Comparison of ENCODE assay signal across 15 cellular contexts in genomic region chr10:108970016-108970415, GRCh38.
DNase-seq lines count a peak whose midpoint lies in the region; ATAC-seq and TF ChIP-seq lines count a peak whose summit lies in the region.
"Had no signal": no experiment of that assay in that cellular context is flagged by ENCODE, and none has a peak within 500 bp of the region (broad histone marks: within the 10 kb centered on the region; RNA-seq: fewer than 3 reads in every experiment).

No MANE protein-coding gene starts in this region.

- CTCF ChIA-PET in HEK293T (lab: Yijun Ruan, JAX): no interaction called here

- DNase-seq in AG20443 (ENCODE audit: low spot score): peak; percentile 16
- DNase-seq in HEK293T (ENCODE audit: extremely low spot score): peak; percentile 15
- peak; percentile 68 for DNase-seq in iPS DF 4.7 (ENCODE audit: extremely low read depth, low spot score)
- no peak for DNase-seq in osteocyte (ENCODE audit: extremely low spot score, unreplicated experiment)
- DNase-seq: activated T-cell treated with anti-CD3 and anti-CD28 coated beads, Interleukin-2, amount 50 U/mL, for 72 hours; cerebellar nuclear complex; COR-L47; NCI-H2171 treated with DMSO at 0.1 percent for 48 hours; stimulated activated CD4-positive, alpha-beta T cell treated with anti-CD3 and anti-CD28 coated beads, Interleukin-4, amount 100 ng/mL, for 24 hours; thyroid gland had no signal

- no peak for TF ChIP-seq CTCF in osteocyte (IDR thresholded peaks at IDR 0.05)

- ATAC-seq in SK-N-SH treated with all-trans-retinoic acid at 6 μM for 48 hours: peak; percentile 55; the same call in 1 of the 3 replicates
- ATAC-seq in GM18907 (IDR thresholded peaks at IDR 0.05; ENCODE audit: unreplicated experiment): no peak
- no peak for ATAC-seq in HG03280 (IDR thresholded peaks at IDR 0.05; ENCODE audit: unreplicated experiment)
- no peak for ATAC-seq in HG02973 (IDR thresholded peaks at IDR 0.05; ENCODE audit: unreplicated experiment)
- ATAC-seq: activated T-cell treated with anti-CD3 and anti-CD28 coated beads, Interleukin-2, amount 50 U/mL, for 72 hours had no signal

- H3K27me3 Mint-ChIP-seq in osteocyte (ENCODE audit: unreplicated experiment): no peaks in the 10 kb centered on the region

- H3K4me3 Mint-ChIP-seq in osteocyte (ENCODE audit: unreplicated experiment): no peak overlapping the region
- H3K4me3 Mint-ChIP-seq: activated T-cell treated with anti-CD3 and anti-CD28 coated beads, Interleukin-2, amount 50 U/mL, for 72 hours; T-helper 1 cell treated with Interleukin-12 subunit alpha and Interleukin-12 subunit beta and Interleukin-4 antibody, amounts not matched to agents 30 μg/mL and 1 μg/mL, for 36 hours had no signal

- no peak overlapping the region for H3K27ac Mint-ChIP-seq in osteocyte (ENCODE audit: unreplicated experiment)
- H3K27ac Mint-ChIP-seq: activated T-cell treated with anti-CD3 and anti-CD28 coated beads, Interleukin-2, amount 50 U/mL, for 72 hours; T-helper 1 cell treated with Interleukin-12 subunit alpha and Interleukin-12 subunit beta and Interleukin-4 antibody, amounts not matched to agents 30 μg/mL and 1 μg/mL, for 36 hours had no signal

- H3K36me3 Mint-ChIP-seq in osteocyte (ENCODE audit: unreplicated experiment): no peaks in the 10 kb centered on the region

- H3K4me1 Mint-ChIP-seq in osteocyte (ENCODE audit: unreplicated experiment): no peaks in the 10 kb centered on the region

- H3K9me3 Mint-ChIP-seq in osteocyte (ENCODE audit: unreplicated experiment): peaks cover 55% of the 10 kb centered on the region

- POLR2A ChIA-PET in HEK293T (lab: Yijun Ruan, JAX): no interaction called here

TF ChIP-seq in HEK293T, 16 proteins besides CTCF, POLR2A, EP300 and RAD21:
- TF ChIP-seq SP1 (IDR thresholded peaks at IDR 0.05): no peak
- no peak for TF ChIP-seq NFRKB (IDR thresholded peaks at IDR 0.05)
- no peak for TF ChIP-seq BHLHE40 (IDR thresholded peaks at IDR 0.05; ENCODE audit: borderline replicate concordance)
- TF ChIP-seq ARNT (IDR thresholded peaks at IDR 0.05): no peak
- TF ChIP-seq FOXK2 (IDR thresholded peaks at IDR 0.05): no peak
- TF ChIP-seq PKNOX1 (IDR thresholded peaks at IDR 0.05): no peak
- TF ChIP-seq TARDBP (IDR thresholded peaks at IDR 0.05): no peak
- no peak for TF ChIP-seq L3MBTL2 (conservative IDR thresholded peaks at IDR 0.05)
- no peak for TF ChIP-seq CTBP1 (IDR thresholded peaks at IDR 0.05; ENCODE audit: borderline replicate concordance)
- TF ChIP-seq FOXM1 (IDR thresholded peaks at IDR 0.05; ENCODE audit: borderline replicate concordance): no peak
- TF ChIP-seq HDGF (IDR thresholded peaks at IDR 0.05; ENCODE audit: borderline replicate concordance): no peak
- no peak for TF ChIP-seq FOXA1 (IDR thresholded peaks at IDR 0.05)
- no peak for TF ChIP-seq SUZ12 (IDR thresholded peaks at IDR 0.05)
- no peak for TF ChIP-seq ELF4 (IDR thresholded peaks at IDR 0.05)
- TF ChIP-seq LEF1 (IDR thresholded peaks at IDR 0.05; ENCODE audit: borderline replicate concordance): no peak

TF ChIP-seq in SK-N-SH treated with all-trans-retinoic acid at 6 μM for 48 hours, 23 proteins besides CTCF, POLR2A, EP300 and RAD21:
- no peak for TF ChIP-seq OSR1 (CRISPR knock-in tag; IDR thresholded peaks at IDR 0.05)
- no peak for TF ChIP-seq ZNF8 (CRISPR knock-in tag; IDR thresholded peaks at IDR 0.05)
- TF ChIP-seq POU6F1 (CRISPR knock-in tag; IDR thresholded peaks at IDR 0.05; ENCODE audit: borderline replicate concordance, low read depth): no peak
- no peak for TF ChIP-seq TSHZ2 (CRISPR knock-in tag; IDR thresholded peaks at IDR 0.05)
- TF ChIP-seq SNAI2 (CRISPR knock-in tag; IDR thresholded peaks at IDR 0.05): no peak
- no peak for TF ChIP-seq PATZ1 (CRISPR knock-in tag; IDR thresholded peaks at IDR 0.05; ENCODE audit: borderline replicate concordance)
- TF ChIP-seq ARNTL (CRISPR knock-in tag; IDR thresholded peaks at IDR 0.05; ENCODE audit: borderline replicate concordance, low read depth): no peak
- TF ChIP-seq PPARA (CRISPR knock-in tag; IDR thresholded peaks at IDR 0.05; ENCODE audit: borderline replicate concordance): no peak
- TF ChIP-seq ISL1 (CRISPR knock-in tag; IDR thresholded peaks at IDR 0.05): no peak
- TF ChIP-seq ZNF70 (CRISPR knock-in tag; IDR thresholded peaks at IDR 0.05): no peak
- TF ChIP-seq ZFP3 (CRISPR knock-in tag; IDR thresholded peaks at IDR 0.05): no peak
- TF ChIP-seq TCF4 (CRISPR knock-in tag; IDR thresholded peaks at IDR 0.05; ENCODE audit: borderline replicate concordance): no peak
